In genomic region chr18:78629426-78629825, GRCh38 we compare ENCODE assay signal across 16 cellular contexts.
DNase-seq lines count a peak whose midpoint lies in the region; ATAC-seq and TF ChIP-seq lines count a peak whose summit lies in the region.
"Had no signal": no experiment of that assay in that cellular context is flagged by ENCODE, and none has a peak within 500 bp of the region (broad histone marks: within the 10 kb centered on the region; RNA-seq: fewer than 3 reads in every experiment).

No MANE protein-coding gene starts in this region.

- no peak for ATAC-seq in RWPE2 (ENCODE audit: low read depth)
- ATAC-seq: GM23338, HCT116 had no signal

- intact Hi-C loops in posterior vena cava (cut with DNase I) = no loop called here
- intact Hi-C loops in stomach (cut with DNase I; ENCODE audit: low total_unique reads) = no loop called here

- DNase-seq in RWPE2 (ENCODE audit: low spot score) = peak; percentile 23
- peak; percentile 3 for DNase-seq in WERI-Rb-1
- peak; percentile 62 for DNase-seq in posterior vena cava (ENCODE audit: low spot score)
- DNase-seq in stomach = peak; percentile 16
- no peak for DNase-seq in NCI-H82 (lab: John Stamatoyannopoulos, UW)
- no peak for DNase-seq in effector memory CD4-positive, alpha-beta T cell
- DNase-seq: C1 segment of cervical spinal cord; Calu3; CD4-positive, alpha-beta memory T cell; COR-L47; DMS53; DMS79 treated with DMSO at 0.1 percent for 48 hours; GF-D8; H9 had no signal

- TF ChIP-seq POLR2A in stomach (IDR thresholded peaks at IDR 0.05) = no peak

- no peaks in the 10 kb centered on the region for H3K27me3 ChIP-seq in RWPE2 (ENCODE audit: insufficient read depth, poor library complexity, severe bottlenecking)
- H3K27me3 ChIP-seq in WERI-Rb-1 (ENCODE audit: insufficient read depth, low read depth, severe bottlenecking) = no peaks in the 10 kb centered on the region
- H3K27me3 ChIP-seq in stomach = peaks cover 0 to 34% (median 5%) of the 10 kb centered on the region in 3 donors
- no peaks in the 10 kb centered on the region for H3K27me3 ChIP-seq in effector memory CD4-positive, alpha-beta T cell (replicated peaks; ENCODE audit: control insufficient read depth, insufficient read depth, low read length, poor library complexity, severe bottlenecking)

- no peak overlapping the region for H3K4me3 ChIP-seq in RWPE2 (ENCODE audit: severe bottlenecking)
- no peak overlapping the region for H3K4me3 ChIP-seq in WERI-Rb-1 (ENCODE audit: low read depth, low read length)
- no peak overlapping the region for H3K4me3 ChIP-seq in stomach
- no peak overlapping the region for H3K4me3 ChIP-seq in effector memory CD4-positive, alpha-beta T cell (ENCODE audit: insufficient read depth, low read depth, low read length, poor library complexity, severe bottlenecking)
- H3K4me3 ChIP-seq: GM23338 had no signal

- TF ChIP-seq EP300 in stomach (IDR thresholded peaks at IDR 0.05) = no peak

- no peak for TF ChIP-seq CTCF in RWPE2 (IDR thresholded peaks at IDR 0.05; ENCODE audit: poor library complexity, severe bottlenecking)
- TF ChIP-seq CTCF in WERI-Rb-1 (IDR thresholded peaks at IDR 0.05; ENCODE audit: low read depth, low read length) = no peak
- TF ChIP-seq CTCF in stomach (IDR thresholded peaks at IDR 0.05) = no peak

- H3K27ac ChIP-seq in RWPE2 (ENCODE audit: poor library complexity, severe bottlenecking) = no peak overlapping the region
- no peak overlapping the region for H3K27ac ChIP-seq in WERI-Rb-1
- H3K27ac ChIP-seq in stomach = no peak overlapping the region
- H3K27ac ChIP-seq in effector memory CD4-positive, alpha-beta T cell (ENCODE audit: insufficient read depth, low read length, poor library complexity, severe bottlenecking) = no peak overlapping the region

- peaks cover 4% of the 10 kb centered on the region for H3K4me1 ChIP-seq in RWPE2 (ENCODE audit: insufficient read depth, poor library complexity, severe bottlenecking)
- no peaks in the 10 kb centered on the region for H3K4me1 ChIP-seq in stomach
- peaks cover 6% of the 10 kb centered on the region for H3K4me1 ChIP-seq in effector memory CD4-positive, alpha-beta T cell (ENCODE audit: control insufficient read depth, insufficient read depth, low read length, poor library complexity, severe bottlenecking)

- H3K36me3 ChIP-seq in RWPE2 (ENCODE audit: low read depth) (no peaks in the 10 kb centered on the region), WERI-Rb-1 (no peaks in the 10 kb centered on the region), stomach (no peaks in the 10 kb centered on the region)
- H3K36me3 ChIP-seq in effector memory CD4-positive, alpha-beta T cell (ENCODE audit: control insufficient read depth, insufficient read depth, low read length) = no peaks in the 10 kb centered on the region

- 83 to 93% (median 87%) methylated on average over 15 of the region's 15 CpGs for WGBS in stomach, 5 donors

- peaks cover 2% of the 10 kb centered on the region for H3K9me3 ChIP-seq in RWPE2 (ENCODE audit: severe bottlenecking)
- peaks cover 4% of the 10 kb centered on the region for H3K9me3 ChIP-seq in WERI-Rb-1 (ENCODE audit: severe bottlenecking)
- H3K9me3 ChIP-seq in stomach = peaks cover 0 to 10% (median 3%) of the 10 kb centered on the region in 4 donors
- H3K9me3 ChIP-seq in effector memory CD4-positive, alpha-beta T cell (ENCODE audit: control insufficient read depth, low read length) = no peaks in the 10 kb centered on the region

Comparison
In these comparisons a context has a peak if more than half of its experiments do, and no peak if none do; other contexts are left out.
1. DNase-seq: peak in RWPE2 (single experiment), WERI-Rb-1 (single experiment), posterior vena cava (single experiment) and stomach (single experiment); none in NCI-H82 (single experiment) and effector memory CD4-positive, alpha-beta T cell (0 of 3).